Comparison of ENCODE assay signal across 8 cellular contexts in genomic region chr17:42194133-42194899, GRCh38. TPM values are rescaled to one million over a fixed set of nuclear protein-coding genes. Genes with fewer than 3 reads are reported as not detected.
DNase-seq lines count a peak whose midpoint lies in the region; ATAC-seq and TF ChIP-seq lines count a peak whose summit lies in the region.

A gene with protein sequence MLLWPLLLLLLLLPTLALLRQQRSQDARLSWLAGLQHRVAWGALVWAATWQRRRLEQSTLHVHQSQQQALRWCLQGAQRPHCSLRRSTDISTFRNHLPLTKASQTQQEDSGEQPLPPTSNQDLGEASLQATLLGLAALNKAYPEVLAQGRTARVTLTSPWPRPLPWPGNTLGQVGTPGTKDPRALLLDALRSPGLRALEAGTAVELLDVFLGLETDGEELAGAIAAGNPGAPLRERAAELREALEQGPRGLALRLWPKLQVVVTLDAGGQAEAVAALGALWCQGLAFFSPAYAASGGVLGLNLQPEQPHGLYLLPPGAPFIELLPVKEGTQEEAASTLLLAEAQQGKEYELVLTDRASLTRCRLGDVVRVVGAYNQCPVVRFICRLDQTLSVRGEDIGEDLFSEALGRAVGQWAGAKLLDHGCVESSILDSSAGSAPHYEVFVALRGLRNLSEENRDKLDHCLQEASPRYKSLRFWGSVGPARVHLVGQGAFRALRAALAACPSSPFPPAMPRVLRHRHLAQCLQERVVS (minus strand): TSS chr17:42194494. CDS start chr17:42193581, 913 bp downstream.

- H3K27me3 ChIP-seq in adipocyte (replicated peaks; ENCODE audit: control insufficient read depth, insufficient read depth, low read length): no peaks in the 10 kb centered on the region
- no peaks in the 10 kb centered on the region for H3K27me3 ChIP-seq in heart right ventricle
- H3K27me3 ChIP-seq in upper lobe of left lung: no peaks in the 10 kb centered on the region

- TF ChIP-seq POLR2A in upper lobe of left lung (IDR thresholded peaks at IDR 0.05): peak in 1 of 4 donors; percentile 65

- H3K4me1 ChIP-seq in adipocyte (ENCODE audit: control insufficient read depth, insufficient read depth, low read length) (peaks cover 7% of the 10 kb centered on the region), heart right ventricle (peaks cover 6 to 28% (median 16%) of the 10 kb centered on the region in 9 donors), upper lobe of left lung (peaks cover 16 to 24% (median 19%) of the 10 kb centered on the region in 4 donors)

- peak within 1 kb of the TSS; percentile 25 for H3K27ac Mint-ChIP-seq in progenitor cell of endocrine pancreas

- peak within 1 kb of the TSS; percentile 12 to 93 (median 82) for H3K27ac ChIP-seq in heart right ventricle
- H3K27ac ChIP-seq in upper lobe of left lung: peak within 1 kb of the TSS; percentile 80 to 93 (median 90)

- peak in 1 of 4 donors; percentile 11 for TF ChIP-seq EP300 in upper lobe of left lung (IDR thresholded peaks at IDR 0.05)

- H3K9me3 Mint-ChIP-seq in progenitor cell of endocrine pancreas (ENCODE audit: low read depth): no peaks in the 10 kb centered on the region

- DNase-seq in GDM1 (lab: John Stamatoyannopoulos, UW): peak; percentile 77
- DNase-seq in HCEC 1CT: peak; percentile 60
- peak; percentile 62 for DNase-seq in NCI-H1092 (lab: John Stamatoyannopoulos, UW)
- DNase-seq in SW 1271 (lab: John Stamatoyannopoulos, UW): peak; percentile 46 to 79
- peak; percentile 79 for DNase-seq in adipocyte (ENCODE audit: low read depth)
- DNase-seq in heart right ventricle: peak; percentile 80 to 88
- DNase-seq in progenitor cell of endocrine pancreas (ENCODE audit: low spot score, unreplicated experiment): no peak
- DNase-seq in upper lobe of left lung: peak in 1 of 2 donors; percentile 92

- peak within 1 kb of the TSS; percentile 91 for H3K9ac ChIP-seq in adipocyte (ENCODE audit: low read length)

- TF ChIP-seq CTCF in heart right ventricle (IDR thresholded peaks at IDR 0.05) (no peak), progenitor cell of endocrine pancreas (IDR thresholded peaks at IDR 0.05; ENCODE audit: unreplicated experiment) (no peak), upper lobe of left lung (IDR thresholded peaks at IDR 0.05) (peak in 2 of 6 experiments; percentile 10 to 47)

- H3K27me3 Mint-ChIP-seq in progenitor cell of endocrine pancreas: no peaks in the 10 kb centered on the region

- ATAC-seq in heart right ventricle (peak; percentile 89 to 97 (median 96)), upper lobe of left lung (ENCODE audit: low FRiP score in 2 of 2) (peak; percentile 87 to 96)

- H3K4me3 ChIP-seq in adipocyte (ENCODE audit: low read length): peak within 1 kb of the TSS; percentile 95
- peak within 1 kb of the TSS; percentile 39 to 83 (median 64) for H3K4me3 ChIP-seq in heart right ventricle
- H3K4me3 ChIP-seq in upper lobe of left lung: peak within 1 kb of the TSS; percentile 74 to 89 (median 76)

- WGBS in heart right ventricle, 2 donors: 27 to 31% methylated on average over 21 of the region's 21 CpGs
- 19 to 20% methylated on average over 20 to 21 of the region's 21 CpGs for WGBS in upper lobe of left lung, 2 donors

- H3K36me3 Mint-ChIP-seq in progenitor cell of endocrine pancreas (ENCODE audit: insufficient read depth): no peaks in the 10 kb centered on the region

- H3K4me1 Mint-ChIP-seq in progenitor cell of endocrine pancreas (ENCODE audit: low read depth): peaks cover 2% of the 10 kb centered on the region

- H3K9me3 ChIP-seq in adipocyte (ENCODE audit: control insufficient read depth, low read length): no peaks in the 10 kb centered on the region
- H3K9me3 ChIP-seq in heart right ventricle: no peaks in the 10 kb centered on the region
- no peaks in the 10 kb centered on the region for H3K9me3 ChIP-seq in upper lobe of left lung

- H3K36me3 ChIP-seq in adipocyte (ENCODE audit: control insufficient read depth, insufficient read depth, low read length, severe bottlenecking) (no peaks in the 10 kb centered on the region), heart right ventricle (peaks cover 0 to 21% (median 0%) of the 10 kb centered on the region in 9 donors), upper lobe of left lung (peaks cover 0 to 11% (median 0%) of the 10 kb centered on the region in 4 donors)

- peak within 1 kb of the TSS; percentile 76 for H3K4me3 Mint-ChIP-seq in progenitor cell of endocrine pancreas (ENCODE audit: low read depth)

- intact Hi-C loops in heart right ventricle (cut with DNase I): no loop called here

RNA-seq across cellular contexts. Expression of the gene that starts here (rescaled TPM):
- 10 to 100 TPM in 2 of 10 donors, 1 to 10 TPM in 8; 4.6 to 11.5 (median 6.2) TPM for total RNA-seq in heart right ventricle
- 10 to 100 TPM in 1 of 2 donors, 1 to 10 TPM in 1; 7.0 to 10.1 TPM for polyA plus RNA-seq in heart right ventricle
- 6.8 and 8.1 TPM in 2 replicates for total RNA-seq in progenitor cell of endocrine pancreas
- total RNA-seq in upper lobe of left lung: 10 to 100 TPM; 24.3 to 40.9 (median 33.0) TPM
